ENCODE assay signal across 26 cellular contexts in the genomic region with DNA sequence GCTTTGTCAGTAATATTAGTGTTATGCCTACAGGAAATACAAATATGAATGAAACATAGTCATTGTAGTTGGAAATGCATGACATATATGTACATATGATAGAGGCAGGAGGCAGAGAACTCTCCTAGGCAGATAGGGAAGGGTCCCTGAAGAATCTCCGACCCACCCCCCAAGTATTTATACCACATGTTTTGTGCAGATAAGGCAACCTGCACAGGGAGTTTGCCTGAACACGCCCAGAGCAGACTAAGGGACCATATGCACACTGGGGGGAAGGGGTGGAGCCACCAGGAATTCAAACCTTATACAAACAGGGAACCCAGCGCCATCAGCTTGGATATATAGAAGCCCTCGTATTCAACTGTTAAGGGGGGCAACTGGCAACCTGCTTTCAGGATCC.
"Had no signal": no experiment of that assay in that cellular context is flagged by ENCODE, and none has a peak within 500 bp of the region (broad histone marks: within the 10 kb centered on the region; RNA-seq: fewer than 3 reads in every experiment).

No MANE protein-coding gene starts in this region.

- H3K27me3 ChIP-seq: ovary, stomach, testis, thyroid gland, transverse colon, upper lobe of left lung, vagina had no signal

- H3K27ac ChIP-seq: left ventricle myocardium inferior, ovary, prostate gland, skin epidermis, stomach, testis, thyroid gland, transverse colon, upper lobe of left lung, vagina had no signal

- H3K9me3 ChIP-seq: left ventricle myocardium inferior, ovary, prostate gland, stomach, testis, thyroid gland, transverse colon, upper lobe of left lung, vagina had no signal

- H3K27ac Mint-ChIP-seq: mesothelial cell of epicardium; naive thymus-derived CD4-positive, alpha-beta T cell; natural killer cell treated with Interleukin-12 subunit alpha and Interleukin-12 subunit beta and Interleukin-15 and Interleukin-18, amount 100 ng/mL, for 72 hours; stimulated activated naive B cell treated with anti-CD40 and anti-IgM and Interleukin-4, amounts not matched to agents 10 μg/mL and 1 μg/mL and 100 μg/mL, for 72 hours had no signal

- H3K9me3 Mint-ChIP-seq: naive thymus-derived CD4-positive, alpha-beta T cell; natural killer cell treated with Interleukin-12 subunit alpha and Interleukin-12 subunit beta and Interleukin-15 and Interleukin-18, amount 100 ng/mL, for 72 hours; stimulated activated naive B cell treated with anti-CD40 and anti-IgM and Interleukin-4, amounts not matched to agents 10 μg/mL and 1 μg/mL and 100 μg/mL, for 72 hours had no signal

- DNase-seq: islet precursor cell; left ventricle myocardium inferior; mesendoderm; naive thymus-derived CD4-positive, alpha-beta T cell; ovary; posterior cingulate gyrus; retina; right cardiac atrium; stimulated activated CD4-positive, alpha-beta T cell treated with anti-CD3 and anti-CD28 coated beads, Interleukin-12 subunit alpha, Interleukin-12 subunit beta, amount 100 ng/mL, for 4 hours; stimulated activated CD4-positive, alpha-beta T cell treated with anti-CD3 and anti-CD28 coated beads, Interleukin-15, amount 100 ng/mL, for 24 hours; stimulated activated CD4-positive, alpha-beta T cell treated with anti-CD3 and anti-CD28 coated beads, Interleukin-2, amount 100 ng/mL, for 24 hours; stimulated activated CD4-positive, alpha-beta T cell treated with anti-CD3 and anti-CD28 coated beads, Interleukin-4, amount 100 ng/mL, for 1 hour; stimulated activated naive B cell treated with anti-CD40 and anti-IgM and Interleukin-4, amounts not matched to agents 10 μg/mL and 1 μg/mL and 100 μg/mL, for 72 hours; stimulated activated naive CD8-positive, alpha-beta T cell treated with anti-CD3 and anti-CD28 coated beads, Interleukin-15, Interleukin-2, amounts not matched to agents 100 U/mL and 50 U/mL, for 24 hours; stomach; testis; thyroid gland; transverse colon; upper lobe of left lung had no signal

- H3K4me1 Mint-ChIP-seq: naive thymus-derived CD4-positive, alpha-beta T cell; stimulated activated naive B cell treated with anti-CD40 and anti-IgM and Interleukin-4, amounts not matched to agents 10 μg/mL and 1 μg/mL and 100 μg/mL, for 72 hours had no signal

- H3K36me3 ChIP-seq: left ventricle myocardium inferior, ovary, prostate gland, stomach, thyroid gland, transverse colon, upper lobe of left lung, vagina had no signal

- H3K4me3 Mint-ChIP-seq: mesothelial cell of epicardium; naive thymus-derived CD4-positive, alpha-beta T cell; natural killer cell treated with Interleukin-12 subunit alpha and Interleukin-12 subunit beta and Interleukin-15 and Interleukin-18, amount 100 ng/mL, for 72 hours; stimulated activated naive B cell treated with anti-CD40 and anti-IgM and Interleukin-4, amounts not matched to agents 10 μg/mL and 1 μg/mL and 100 μg/mL, for 72 hours had no signal

- H3K36me3 Mint-ChIP-seq: naive thymus-derived CD4-positive, alpha-beta T cell; natural killer cell treated with Interleukin-12 subunit alpha and Interleukin-12 subunit beta and Interleukin-15 and Interleukin-18, amount 100 ng/mL, for 72 hours; stimulated activated naive B cell treated with anti-CD40 and anti-IgM and Interleukin-4, amounts not matched to agents 10 μg/mL and 1 μg/mL and 100 μg/mL, for 72 hours had no signal

- H3K4me1 ChIP-seq: left ventricle myocardium inferior, prostate gland, testis, transverse colon had no signal

- H3K27me3 Mint-ChIP-seq: stimulated activated naive B cell treated with anti-CD40 and anti-IgM and Interleukin-4, amounts not matched to agents 10 μg/mL and 1 μg/mL and 100 μg/mL, for 72 hours had no signal

- ATAC-seq: naive thymus-derived CD4-positive, alpha-beta T cell; natural killer cell treated with Interleukin-12 subunit alpha and Interleukin-12 subunit beta and Interleukin-15 and Interleukin-18, amount 100 ng/mL, for 72 hours; right cardiac atrium; sciatic nerve; stimulated activated naive B cell treated with anti-CD40 and anti-IgM and Interleukin-4, amounts not matched to agents 10 μg/mL and 1 μg/mL and 100 μg/mL, for 72 hours; stimulated activated naive CD8-positive, alpha-beta T cell treated with anti-CD3 and anti-CD28 coated beads, Interleukin-15, Interleukin-2, amounts not matched to agents 100 U/mL and 50 U/mL, for 24 hours had no signal

- H3K4me3 ChIP-seq: left ventricle myocardium inferior, lung, ovary, prostate gland, skin epidermis, stomach, testis, thyroid gland, transverse colon, upper lobe of left lung, vagina had no signal
